Comparison of ENCODE assay signal across 9 cellular contexts in genomic region chr18:13159579-13159978, GRCh38. TPM values are rescaled to one million over a fixed set of nuclear protein-coding genes. Genes with fewer than 3 reads are reported as not detected.
A peak's percentile ranks its signal among the peaks of the same experiment; 100 is the strongest.
DNase-seq lines count a peak whose midpoint lies in the region; ATAC-seq and TF ChIP-seq lines count a peak whose summit lies in the region.
"Had no signal": no experiment of that assay in that cellular context is flagged by ENCODE, and none has a peak within 500 bp of the region (broad histone marks: within the 10 kb centered on the region; RNA-seq: fewer than 3 reads in every experiment).

No MANE protein-coding gene starts in this region.

- no peaks in the 10 kb centered on the region for H3K4me1 ChIP-seq in PC-9 (replicated peaks; ENCODE audit: insufficient read depth)
- no peaks in the 10 kb centered on the region for H3K4me1 ChIP-seq in lung (ENCODE audit: control insufficient read depth in 2 of 2, insufficient read depth in 2 of 2, low read length in 2 of 2)
- H3K4me1 ChIP-seq: BLaER1 had no signal

- BruUV-seq in PC-9 (replicated peaks; lab: Mats Ljungman, UMichigan) = no TSS peak

- no peaks in the 10 kb centered on the region for H3F3A ChIP-seq in PC-9 (ENCODE audit: insufficient read depth, low read depth)

- H2AFZ ChIP-seq in PC-9 = no peak overlapping the region

- peak overlapping the region; percentile 38 for H3K4me2 ChIP-seq in PC-9
- H3K4me2 ChIP-seq: BLaER1 had no signal

- H3K9me2 ChIP-seq in PC-9 (ENCODE audit: insufficient read depth) = no peaks in the 10 kb centered on the region

- POLR2A ChIA-PET in PC-9 (lab: Charles Lee; ENCODE audit: unreplicated experiment) = interaction anchor here (0.6 to 0.7 kb wide), 2 partner anchors 284 to 752 kb away, joined by 4 to 7 read pairs; partner anchors contain the start of gene PRELID3A

- peak; percentile 37 to 85 (median 64) for DNase-seq in NCI-H1417 (lab: John Stamatoyannopoulos, UW)
- no peak for DNase-seq in NCI-H1417 treated with DMSO at 0.1 percent for 48 hours (lab: John Stamatoyannopoulos, UW)
- DNase-seq in Jurkat, Clone E6-1 (ENCODE audit: low read depth, low spot score) = peak; percentile 80
- DNase-seq in PC-9 = peak in 1 of 2 experiments; percentile 39
- DNase-seq in dermis blood vessel endothelial cell = peak; percentile 83
- no peak for DNase-seq in lung (ENCODE audit: low spot score)

- H3K9me3 ChIP-seq in PC-9 (ENCODE audit: insufficient read depth, low read depth) = no peaks in the 10 kb centered on the region; the same call in 1 of the 2 replicates
- peaks cover 0 to 5% of the 10 kb centered on the region in 2 donors for H3K9me3 ChIP-seq in lung (ENCODE audit: control insufficient read depth in 2 of 2, insufficient read depth in 1 of 2, low read length in 1 of 2)

- no peaks in the 10 kb centered on the region for H4K20me1 ChIP-seq in PC-9 (ENCODE audit: insufficient read depth)
- H4K20me1 ChIP-seq: BLaER1 had no signal

- H3K4me3 ChIP-seq in Jurkat, Clone E6-1 (ENCODE audit: low read length) = no peak overlapping the region
- H3K4me3 ChIP-seq in PC-9 (no peak overlapping the region), lung (no peak overlapping the region)
- H3K4me3 ChIP-seq: BLaER1 had no signal

- TF ChIP-seq CTCF in PC-9 (conservative IDR thresholded peaks at IDR 0.05) (peak; percentile 92), lung (IDR thresholded peaks at IDR 0.05; ENCODE audit: control extremely low read depth, extremely low read depth) (peak; percentile 32)

- CTCF ChIA-PET in PC-9 (lab: Charles Lee) = interaction anchor here (0.6 to 1.5 kb wide), 6 partner anchors 13 to 641 kb away, joined by 3 to 12 read pairs (median 4); no protein-coding TSS in a partner anchor

- H3K27ac ChIP-seq in PC-9 (no peak overlapping the region), lung (ENCODE audit: low read depth in 1 of 2, low read length in 1 of 2) (no peak overlapping the region)
- H3K27ac ChIP-seq: BLaER1 had no signal

- no peaks in the 10 kb centered on the region for H3K36me3 ChIP-seq in PC-9 (ENCODE audit: low read depth)
- no peaks in the 10 kb centered on the region for H3K36me3 ChIP-seq in lung (ENCODE audit: control insufficient read depth in 2 of 2, insufficient read depth in 2 of 2, low read length in 2 of 2)

- ATAC-seq in lung (ENCODE audit: insufficient read depth, low FRiP score) = peak; percentile 77
- no peak for ATAC-seq in HG02642 (IDR thresholded peaks at IDR 0.05; ENCODE audit: poor library complexity, unreplicated experiment)
- ATAC-seq in GM21737 (IDR thresholded peaks at IDR 0.05; ENCODE audit: unreplicated experiment) = no peak

- H3K27me3 ChIP-seq in PC-9 (ENCODE audit: insufficient read depth, low read depth) (peaks cover 17% of the 10 kb centered on the region; the same call in 1 of the 2 replicates), lung (ENCODE audit: control insufficient read depth, insufficient read depth) (no peaks in the 10 kb centered on the region)
- H3K27me3 ChIP-seq: BLaER1 had no signal

- intact Hi-C loops in PC-9 (cut with micrococcal nuclease; ENCODE audit: unreplicated experiment) = loop anchor here (1.0 to 10.0 kb wide), 3 partner anchors 432 to 769 kb away; no protein-coding TSS in a partner anchor

- H3K79me2 ChIP-seq in PC-9 (ENCODE audit: low read depth) = no peaks in the 10 kb centered on the region

- WGBS in lung, 2 donors = 43 to 59% methylated on average over 5 of the region's 5 CpGs

RNA-seq across cellular contexts. Expression of gene LDLRAD4, which starts 59.0 kb away (rescaled TPM):
- polyA plus RNA-seq in Jurkat, Clone E6-1 (2012; ENCODE audit: insufficient read depth, insufficient read length) = 31.2 TPM
- 1.2 and 1.7 TPM in 2 replicates for total RNA-seq in PC-9 (2021)
- 15.9 and 20.1 TPM in 2 replicates for total RNA-seq in dermis blood vessel endothelial cell
- total RNA-seq in lung = 10 to 100 TPM; 30.2 to 62.4 TPM
- polyA plus RNA-seq in lung = 1 to 10 TPM; 3.2 to 9.5 TPM

Comparison
In these comparisons a context has a peak if more than half of its experiments do, and no peak if none do; other contexts are left out.
1. DNase-seq: peak in NCI-H1417 (3 of 3), Jurkat, Clone E6-1 (single experiment) and dermis blood vessel endothelial cell (single experiment); none in NCI-H1417 treated with DMSO at 0.1 percent for 48 hours (single experiment) and lung (single experiment).